Comparison of ENCODE assay signal across 14 cellular contexts in genomic region chr15:59290311-59291213, GRCh38.
DNase-seq lines count a peak whose midpoint lies in the region; ATAC-seq and TF ChIP-seq lines count a peak whose summit lies in the region.
"Had no signal": no experiment of that assay in that cellular context is flagged by ENCODE, and none has a peak within 500 bp of the region (broad histone marks: within the 10 kb centered on the region; RNA-seq: fewer than 3 reads in every experiment).

No MANE protein-coding gene starts in this region.

- peak overlapping the region; percentile 78 for H3K27ac ChIP-seq in cingulate gyrus (ENCODE audit: low read depth, low read length)
- H3K27ac ChIP-seq: esophagus squamous epithelium, ovary, suprapubic skin, VCaP had no signal

- ATAC-seq in HG03108 (IDR thresholded peaks at IDR 0.05; ENCODE audit: unreplicated experiment) (peak; percentile 38), GM18502 (IDR thresholded peaks at IDR 0.05; ENCODE audit: poor library complexity, unreplicated experiment) (no peak), left ventricle myocardium superior (no peak), HG02973 (IDR thresholded peaks at IDR 0.05; ENCODE audit: unreplicated experiment) (no peak)

- DNase-seq in pons (ENCODE audit: low spot score) (peak; percentile 91), HPDE6-E6E7 (ENCODE audit: extremely low spot score) (no peak), left ventricle myocardium superior (no peak)
- DNase-seq: CD4-positive, CD25-positive, alpha-beta regulatory T cell; esophagus squamous epithelium; ovary; stimulated activated CD4-positive, alpha-beta T cell treated with anti-CD3 and anti-CD28 coated beads, Interleukin-4, amount 100 ng/mL, for 1 hour had no signal

- H3K4me3 ChIP-seq in GM12875 (ENCODE audit: low read depth, low read length) = peak overlapping the region; percentile 1
- H3K4me3 ChIP-seq: esophagus squamous epithelium, ovary, suprapubic skin had no signal

- intact Hi-C loops in left ventricle myocardium superior (cut with micrococcal nuclease) = no loop called here

- no peak for TF ChIP-seq CTCF in GM12875 (IDR thresholded peaks at IDR 0.05; ENCODE audit: borderline replicate concordance, insufficient read depth, low read depth, low read length)
